In the genomic region with DNA sequence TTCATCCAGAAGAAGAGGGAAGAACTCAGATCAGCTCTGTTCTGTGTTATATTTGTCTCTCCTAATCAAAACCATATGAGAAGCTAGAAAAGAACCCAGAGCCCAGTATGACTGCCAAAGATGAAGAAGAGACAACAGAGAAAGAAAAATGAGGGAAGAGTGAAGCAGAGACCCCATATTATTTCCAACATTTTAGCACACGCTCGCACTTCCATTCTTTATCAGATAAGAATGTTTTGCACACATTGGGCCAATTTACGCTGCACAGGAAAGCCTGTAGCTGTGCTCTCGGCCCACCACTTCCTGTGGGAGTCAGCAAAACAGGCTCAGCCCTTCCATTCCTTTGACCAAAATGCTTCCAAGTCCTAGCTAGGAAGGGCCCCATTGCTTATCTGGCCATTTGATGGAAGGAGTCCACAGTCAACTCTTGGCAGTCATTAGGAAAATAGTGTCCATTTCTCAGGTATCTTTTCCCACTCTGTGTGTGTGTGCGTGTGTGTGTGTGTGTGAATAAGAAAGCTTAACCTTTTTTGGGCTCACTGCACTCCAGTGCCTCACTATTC, we compare ENCODE assay signal across 1 cellular context.
TF ChIP-seq lines count a peak whose summit lies in the region.

No MANE protein-coding gene starts in this region.

TF ChIP-seq in HepG2, 621 proteins besides CTCF, POLR2A, EP300 and RAD21 (continued from another document):
- TF ChIP-seq ZNF777 (CRISPR knock-in tag; IDR thresholded peaks at IDR 0.05): no peak
- TF ChIP-seq CBX2 (IDR thresholded peaks at IDR 0.05; ENCODE audit: low read depth, low read length): no peak
- no peak for TF ChIP-seq CBX2 (CRISPR knock-in tag; IDR thresholded peaks at IDR 0.05; ENCODE audit: low read depth)
- TF ChIP-seq ZNF850 (CRISPR knock-in tag; conservative IDR thresholded peaks at IDR 0.05): no peak
- no peak for TF ChIP-seq ERF (CRISPR knock-in tag; IDR thresholded peaks at IDR 0.05)
- no peak for TF ChIP-seq TAF1 (CRISPR knock-in tag; IDR thresholded peaks at IDR 0.05)
- no peak for TF ChIP-seq KLF13 (CRISPR knock-in tag; IDR thresholded peaks at IDR 0.05)
- TF ChIP-seq RELA (CRISPR knock-in tag; IDR thresholded peaks at IDR 0.05): no peak
- no peak for TF ChIP-seq HOXA7 (CRISPR knock-in tag; IDR thresholded peaks at IDR 0.05)
